ENCODE assay signal across 11 cellular contexts in the genomic region with DNA sequence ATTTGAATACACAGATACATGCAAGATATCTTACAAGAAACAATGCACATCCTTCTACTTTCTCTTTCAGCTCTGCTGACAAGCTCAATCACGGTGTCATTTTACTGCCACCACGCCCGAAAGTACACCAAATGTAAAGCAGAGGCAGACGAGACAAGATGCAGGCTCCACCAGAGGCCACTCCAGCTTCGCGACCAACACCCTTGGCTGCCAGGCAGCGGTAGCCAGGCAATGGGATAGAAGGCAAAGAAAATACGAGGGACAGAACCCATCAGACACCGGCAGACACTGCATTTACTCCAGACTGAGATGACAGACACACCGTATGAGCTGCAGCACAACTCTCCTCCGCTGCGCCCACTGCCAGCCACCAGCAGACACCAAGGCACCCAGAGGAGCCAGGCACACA. TPM values are rescaled to one million over a fixed set of nuclear protein-coding genes. Genes with fewer than 3 reads are reported as not detected.
DNase-seq lines count a peak whose midpoint lies in the region; ATAC-seq and TF ChIP-seq lines count a peak whose summit lies in the region.
"Had no signal": no experiment of that assay in that cellular context is flagged by ENCODE, and none has a peak within 500 bp of the region (broad histone marks: within the 10 kb centered on the region; RNA-seq: fewer than 3 reads in every experiment).

No MANE protein-coding gene starts in this region.

- no peaks in the 10 kb centered on the region for H3K4me1 ChIP-seq in SJCRH30

- peaks cover 26% of the 10 kb centered on the region for H3K36me3 Mint-ChIP-seq in HFFc6 (ENCODE audit: low read depth)
- H3K36me3 Mint-ChIP-seq in naive thymus-derived CD8-positive, alpha-beta T cell: peaks cover 0 to 79% (median 13%) of the 10 kb centered on the region in 3 donors

- DNase-seq in HFFc6: no peak
- DNase-seq in caudate nucleus (lab: John Stamatoyannopoulos, UW): peak in 21 of 61 donors; percentile 27 to 62 (median 39)
- DNase-seq in naive thymus-derived CD8-positive, alpha-beta T cell: no peak
- DNase-seq in NCI-H128 (lab: John Stamatoyannopoulos, UW; ENCODE audit: unreplicated experiment): no peak
- no peak for DNase-seq in SJCRH30
- no peak for DNase-seq in NCI-H82 (lab: John Stamatoyannopoulos, UW)
- DNase-seq: activated B cell treated with CpG ODN at 0.5 μM for 24 hours, COR-L47, NCI-H1092 treated with DMSO at 0.1 percent for 48 hours had no signal

- no peaks in the 10 kb centered on the region for H3K9me3 ChIP-seq in SJCRH30 (replicated peaks)

- no peak overlapping the region for H3K4me3 Mint-ChIP-seq in HFFc6
- peak overlapping the region in 6 of 10 donors; percentile 3 to 57 (median 37) for H3K4me3 Mint-ChIP-seq in naive thymus-derived CD8-positive, alpha-beta T cell
- H3K4me3 Mint-ChIP-seq: activated B cell treated with CpG ODN at 0.5 μM for 24 hours had no signal

- no peak for ATAC-seq in naive thymus-derived CD8-positive, alpha-beta T cell
- ATAC-seq in GM19324 (IDR thresholded peaks at IDR 0.05; ENCODE audit: low FRiP score, unreplicated experiment): no peak

- H3K27me3 Mint-ChIP-seq in HFFc6 (ENCODE audit: insufficient read depth): peaks cover 8% of the 10 kb centered on the region
- no peaks in the 10 kb centered on the region for H3K27me3 Mint-ChIP-seq in naive thymus-derived CD8-positive, alpha-beta T cell
- H3K27me3 Mint-ChIP-seq: activated B cell treated with CpG ODN at 0.5 μM for 24 hours had no signal

- peaks cover 83% of the 10 kb centered on the region for H3K36me3 ChIP-seq in SJCRH30

- H3K4me3 ChIP-seq in SJCRH30: no peak overlapping the region

- TF ChIP-seq CTCF in 22Rv1 (IDR thresholded peaks at IDR 0.05) (no peak), HFFc6 (IDR thresholded peaks at IDR 0.05) (no peak)

- peak overlapping the region; percentile 40 for H3K27ac Mint-ChIP-seq in HFFc6
- peak overlapping the region; percentile 16 to 90 (median 75) for H3K27ac Mint-ChIP-seq in naive thymus-derived CD8-positive, alpha-beta T cell
- H3K27ac Mint-ChIP-seq: activated B cell treated with CpG ODN at 0.5 μM for 24 hours had no signal

- POLR2A ChIA-PET in naive thymus-derived CD8-positive, alpha-beta T cell (lab: Charles Lee): no interaction called here

- H3K4me1 Mint-ChIP-seq in HFFc6 (ENCODE audit: low read depth): peaks cover 18% of the 10 kb centered on the region
- peaks cover 23 to 66% (median 39%) of the 10 kb centered on the region in 4 donors for H3K4me1 Mint-ChIP-seq in naive thymus-derived CD8-positive, alpha-beta T cell
- H3K4me1 Mint-ChIP-seq: activated B cell treated with CpG ODN at 0.5 μM for 24 hours had no signal

- no peaks in the 10 kb centered on the region for H3K27me3 ChIP-seq in SJCRH30

- no peaks in the 10 kb centered on the region for H3K9me3 Mint-ChIP-seq in HFFc6
- no peaks in the 10 kb centered on the region for H3K9me3 Mint-ChIP-seq in naive thymus-derived CD8-positive, alpha-beta T cell
- H3K9me3 Mint-ChIP-seq: activated B cell treated with CpG ODN at 0.5 μM for 24 hours had no signal

- H3K27ac ChIP-seq in 22Rv1: peak overlapping the region; percentile 38
- H3K27ac ChIP-seq in caudate nucleus (ENCODE audit: low read depth, low read length): peak overlapping the region; percentile 92
- H3K27ac ChIP-seq in SJCRH30: no peak overlapping the region

RNA-seq across cellular contexts. Expression of gene USP22, which starts 41.0 kb away (rescaled TPM):
- 100 to 1,000 TPM; 215 to 270 (median 241) TPM for total RNA-seq in HFFc6 (2021; fragmentation: NEBNext Ultra II Directional; extraction: Animal tissue kit (Norgen Biotek cat#: 25700))
- total RNA-seq in naive thymus-derived CD8-positive, alpha-beta T cell: 100 to 1,000 TPM; 149 to 155 TPM
- polyA plus RNA-seq in naive thymus-derived CD8-positive, alpha-beta T cell: 10 to 100 TPM; 33.6 to 40.3 (median 34.3) TPM
- total RNA-seq in SJCRH30 (2014; rRNA removed; shearing (Covaris generic)): 621 and 662 TPM in 2 replicates
